Comparison of ENCODE assay signal across 1 cellular context in the genomic region with DNA sequence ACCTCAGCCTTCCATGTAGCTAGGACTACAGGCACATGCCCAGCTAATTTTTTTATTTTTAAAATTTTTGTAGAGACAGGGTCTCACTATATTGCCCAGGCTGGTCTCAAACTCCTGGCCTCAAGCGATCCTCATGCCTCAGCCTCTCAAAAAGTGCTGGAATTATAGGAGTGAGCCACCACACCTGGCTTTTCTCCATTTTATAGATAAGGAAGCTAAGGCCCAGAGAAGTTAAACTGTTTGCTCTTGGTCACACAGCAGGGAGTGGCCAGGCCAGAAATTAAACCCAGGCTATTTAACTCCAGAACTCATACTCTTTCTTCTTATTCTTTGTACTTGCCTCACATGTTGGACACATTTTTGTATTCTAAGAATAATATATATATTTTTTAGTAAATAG.
TF ChIP-seq lines count a peak whose summit lies in the region.

No MANE protein-coding gene starts in this region.

TF ChIP-seq in HepG2, 621 proteins besides CTCF, POLR2A, EP300 and RAD21:
- TF ChIP-seq ZNF121 (CRISPR knock-in tag; IDR thresholded peaks at IDR 0.05) (peak; percentile 29; the same call in 1 of the 2 replicates), ZNF768 (CRISPR knock-in tag; IDR thresholded peaks at IDR 0.05) (peak; percentile 86), GPN1 (CRISPR knock-in tag; IDR thresholded peaks at IDR 0.05; ENCODE audit: borderline replicate concordance) (no peak)
